In genomic region chr16:18024566-18024965, GRCh38 we compare ENCODE assay signal across 27 cellular contexts.
"Had no signal": no experiment of that assay in that cellular context is flagged by ENCODE, and none has a peak within 500 bp of the region (broad histone marks: within the 10 kb centered on the region; RNA-seq: fewer than 3 reads in every experiment).

No MANE protein-coding gene starts in this region.

- DNase-seq: dorsolateral prefrontal cortex; effector CD4-positive, alpha-beta T cell; endodermal cell; foreskin fibroblast; heart left ventricle; hypothalamus; immature natural killer cell; islet precursor cell; kidney glomerular epithelial cell; left colon; left ventricle myocardium superior; lower lobe of right lung; naive thymus-derived CD8-positive, alpha-beta T cell; pancreas; retina; right lobe of liver; stimulated activated CD4-positive, alpha-beta T cell treated with anti-CD3 and anti-CD28 coated beads, Interleukin-12 subunit alpha, Interleukin-12 subunit beta, amount 100 ng/mL, for 4 hours; stimulated activated CD4-positive, alpha-beta T cell treated with anti-CD3 and anti-CD28 coated beads, Interleukin-1b, Interleukin-23, amount 100 ng/mL, for 48 hours; stimulated activated CD4-positive, alpha-beta T cell treated with anti-CD3 and anti-CD28 coated beads, Interleukin-4, amount 100 ng/mL, for 1 hour; stimulated activated CD8-positive, alpha-beta memory T cell treated with anti-CD3 and anti-CD28 coated beads, Interleukin-4, amount 100 ng/mL, for 48 hours; stimulated activated naive CD4-positive, alpha-beta T cell; stimulated activated naive CD8-positive, alpha-beta T cell treated with anti-CD3 and anti-CD28 coated beads, Interleukin-15, amount 100 ng/mL, for 72 hours; transverse colon; upper lobe of right lung; uterus had no signal

- ATAC-seq: esophagus mucosa; gastroesophageal sphincter; heart left ventricle; left colon; left ventricle myocardium superior; lower lobe of right lung; naive thymus-derived CD8-positive, alpha-beta T cell; pancreas; right lobe of liver; stimulated activated naive CD8-positive, alpha-beta T cell treated with anti-CD3 and anti-CD28 coated beads, Interleukin-15, amount 100 ng/mL, for 72 hours; upper lobe of right lung had no signal
